1 cellular context compared by ENCODE assay signal in the genomic region with DNA sequence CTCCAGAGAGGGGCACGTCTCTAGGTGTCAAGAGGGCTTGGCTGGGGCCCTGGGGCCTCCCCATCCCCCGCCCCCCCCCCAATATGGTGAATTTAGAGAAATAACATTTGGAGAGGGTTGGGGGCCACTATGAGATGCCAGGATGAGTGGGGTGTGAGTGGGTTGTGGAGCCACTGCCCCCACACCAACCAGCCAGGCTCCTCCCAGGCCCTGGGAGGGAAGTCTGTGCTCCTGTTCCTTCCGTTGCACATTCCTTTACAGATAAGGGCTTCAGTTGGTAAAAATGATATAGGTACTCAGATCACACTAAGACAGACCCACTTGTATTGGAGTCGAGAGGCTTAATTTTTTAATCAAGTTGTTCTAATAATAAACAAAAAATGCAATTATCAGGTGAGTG.
TF ChIP-seq lines count a peak whose summit lies in the region.

No MANE protein-coding gene starts in this region.

TF ChIP-seq in IMR-90, 13 proteins besides CTCF, POLR2A, EP300 and RAD21:
- TF ChIP-seq MXI1 (IDR thresholded peaks at IDR 0.05; ENCODE audit: borderline replicate concordance, low read depth, low read length) (no peak), SMC3 (IDR thresholded peaks at IDR 0.05; ENCODE audit: low read depth, low read length) (no peak), BHLHE40 (IDR thresholded peaks at IDR 0.05; ENCODE audit: low read depth, low read length) (no peak), MAFK (IDR thresholded peaks at IDR 0.05; ENCODE audit: low read depth, low read length) (no peak), NFE2L2 (IDR thresholded peaks at IDR 0.05; ENCODE audit: low read depth, low read length) (no peak), FOS (IDR thresholded peaks at IDR 0.05; ENCODE audit: low read depth, low read length) (no peak), CEBPB (IDR thresholded peaks at IDR 0.05; ENCODE audit: low read depth, low read length) (no peak), CHD1 (IDR thresholded peaks at IDR 0.05; ENCODE audit: low read depth, low read length) (no peak), MAZ (IDR thresholded peaks at IDR 0.05; ENCODE audit: borderline replicate concordance, low read depth, low read length) (no peak), RCOR1 (IDR thresholded peaks at IDR 0.05; ENCODE audit: insufficient replicate concordance, low read length) (no peak), RFX5 (IDR thresholded peaks at IDR 0.05; ENCODE audit: low read depth, low read length) (no peak)
- TF ChIP-seq, protein P1, sequence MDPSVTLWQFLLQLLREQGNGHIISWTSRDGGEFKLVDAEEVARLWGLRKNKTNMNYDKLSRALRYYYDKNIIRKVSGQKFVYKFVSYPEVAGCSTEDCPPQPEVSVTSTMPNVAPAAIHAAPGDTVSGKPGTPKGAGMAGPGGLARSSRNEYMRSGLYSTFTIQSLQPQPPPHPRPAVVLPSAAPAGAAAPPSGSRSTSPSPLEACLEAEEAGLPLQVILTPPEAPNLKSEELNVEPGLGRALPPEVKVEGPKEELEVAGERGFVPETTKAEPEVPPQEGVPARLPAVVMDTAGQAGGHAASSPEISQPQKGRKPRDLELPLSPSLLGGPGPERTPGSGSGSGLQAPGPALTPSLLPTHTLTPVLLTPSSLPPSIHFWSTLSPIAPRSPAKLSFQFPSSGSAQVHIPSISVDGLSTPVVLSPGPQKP (IDR thresholded peaks at IDR 0.05; ENCODE audit: borderline replicate concordance, low read depth, low read length): no peak
- TF ChIP-seq, protein P2, sequence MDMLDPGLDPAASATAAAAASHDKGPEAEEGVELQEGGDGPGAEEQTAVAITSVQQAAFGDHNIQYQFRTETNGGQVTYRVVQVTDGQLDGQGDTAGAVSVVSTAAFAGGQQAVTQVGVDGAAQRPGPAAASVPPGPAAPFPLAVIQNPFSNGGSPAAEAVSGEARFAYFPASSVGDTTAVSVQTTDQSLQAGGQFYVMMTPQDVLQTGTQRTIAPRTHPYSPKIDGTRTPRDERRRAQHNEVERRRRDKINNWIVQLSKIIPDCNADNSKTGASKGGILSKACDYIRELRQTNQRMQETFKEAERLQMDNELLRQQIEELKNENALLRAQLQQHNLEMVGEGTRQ (IDR thresholded peaks at IDR 0.05; ENCODE audit: low read depth, low read length): no peak
